8 cellular contexts compared by ENCODE assay signal in the genomic region with DNA sequence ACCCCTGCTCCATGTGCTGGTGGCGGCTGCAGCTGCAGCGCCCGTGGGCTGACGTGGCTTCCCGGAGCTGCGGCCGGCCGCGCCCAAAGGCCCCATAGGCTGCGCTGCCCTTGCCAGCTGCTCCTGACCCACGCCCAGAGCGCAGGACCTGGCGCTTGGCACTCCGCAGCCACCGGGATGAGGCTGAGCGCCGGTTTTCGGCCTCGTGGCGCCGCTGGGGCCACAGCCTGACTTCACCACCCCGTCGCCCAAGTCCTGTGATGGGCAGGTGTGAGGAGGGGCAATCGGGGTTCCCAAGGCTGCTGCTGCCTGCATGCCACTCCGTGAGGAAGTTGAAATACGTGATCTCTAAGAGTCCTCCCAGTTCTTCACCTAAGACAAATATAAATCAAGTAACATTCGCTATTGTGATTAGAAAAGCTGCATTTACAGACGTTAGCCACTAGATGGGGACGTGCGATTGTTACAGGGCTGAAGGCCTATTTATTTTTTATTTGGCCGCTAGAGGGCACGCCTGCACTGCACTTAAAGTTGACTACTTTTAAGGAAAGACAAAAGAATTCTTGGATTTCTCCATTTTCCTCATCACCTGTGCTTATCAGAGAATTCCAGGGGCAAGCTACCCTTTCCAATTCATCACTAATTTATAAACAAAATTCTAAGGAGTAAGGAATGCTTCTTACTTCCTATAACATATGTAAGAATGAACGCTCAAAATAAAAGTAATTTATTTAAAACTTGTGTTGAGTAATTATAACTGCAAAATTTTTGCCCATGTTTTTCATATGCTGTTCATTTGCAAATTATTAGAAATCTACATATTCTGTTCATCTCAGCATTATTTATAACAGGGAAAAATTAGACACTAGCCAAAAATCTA. TPM values are rescaled to one million over a fixed set of nuclear protein-coding genes. Genes with fewer than 3 reads are reported as not detected.
DNase-seq lines count a peak whose midpoint lies in the region; ATAC-seq and TF ChIP-seq lines count a peak whose summit lies in the region.
"Not testable (repeated sequence)": the region's sequence is repeated elsewhere in the genome, so short reads cannot be mapped to it uniquely, and the experiment has no call there.

No MANE protein-coding gene starts in this region.

- DNase-seq in RKO (ENCODE audit: low spot score) (peak; percentile 90), epithelial cell of prostate (ENCODE audit: low read depth, low spot score) (peak; percentile 40), lower lobe of right lung (peak; percentile 70)
- DNase-seq in activated T-helper 1 cell treated with anti-CD3 and anti-CD28 coated beads, Interleukin-2, amount 50 U/mL, for 16 hours (ENCODE audit: low read depth in 1 of 2, low spot score in 1 of 2) = peak; percentile 21 to 49
- DNase-seq in stimulated activated CD4-positive, alpha-beta T cell treated with anti-CD3 and anti-CD28 coated beads, Interleukin-12 subunit alpha, Interleukin-12 subunit beta, amount 100 ng/mL, for 48 hours (ENCODE audit: low read depth in 2 of 3, low spot score in 1 of 3) = peak; percentile 56 to 80 (median 57)

- H3K4me3 ChIP-seq in lower lobe of right lung = peak overlapping the region; percentile 61

- H3K4me1 ChIP-seq in lower lobe of right lung = not testable (repeated sequence)

- peak overlapping the region; percentile 94 for H3K27ac ChIP-seq in 22Rv1
- peak overlapping the region; percentile 70 for H3K27ac ChIP-seq in epithelial cell of prostate
- H3K27ac ChIP-seq in lower lobe of right lung = peak overlapping the region; percentile 91

- peak; percentile 96 for TF ChIP-seq CTCF in 22Rv1 (IDR thresholded peaks at IDR 0.05)
- peak; percentile 88 for TF ChIP-seq CTCF in lower lobe of right lung (IDR thresholded peaks at IDR 0.05)

- intact Hi-C loops in lower lobe of right lung (cut with DNase I) = not testable (repeated sequence)

- H3K36me3 ChIP-seq in lower lobe of right lung = not testable (repeated sequence)

- ATAC-seq in GM18511 (IDR thresholded peaks at IDR 0.05; ENCODE audit: unreplicated experiment) (peak; percentile 49), HG03039 (IDR thresholded peaks at IDR 0.05; ENCODE audit: unreplicated experiment) (peak; percentile 39), lower lobe of right lung (peak; percentile 94 to 99)

- H3K27me3 ChIP-seq in lower lobe of right lung (ENCODE audit: low read depth) = not testable (repeated sequence)

- not testable (repeated sequence) for H3K9me3 ChIP-seq in lower lobe of right lung

RNA-seq across cellular contexts. Expression of gene ANKRD36B, which starts 1.1 kb away (rescaled TPM):
- 16.8 TPM for total RNA-seq in lower lobe of right lung

RNA-seq across cellular contexts. Expression of gene COX5B, which starts 55.1 kb away (rescaled TPM):
- total RNA-seq in lower lobe of right lung = 164 TPM

Comparison
In these comparisons a context has a peak if more than half of its experiments do, and no peak if none do; other contexts are left out.
1. Peak in every context shown above with its lines: DNase-seq, ATAC-seq, H3K4me3 ChIP-seq and H3K27ac ChIP-seq.
2. ATAC-seq: peak in every context shown above with its lines; median percentile 96 in lower lobe of right lung; 49 in GM18511; 39 in HG03039.
3. DNase-seq: peak in every context shown above with its lines; median percentile 90 in RKO; 70 in lower lobe of right lung; 57 in stimulated activated CD4-positive, alpha-beta T cell treated with anti-CD3 and anti-CD28 coated beads, Interleukin-12 subunit alpha, Interleukin-12 subunit beta, amount 100 ng/mL, for 48 hours; 40 in epithelial cell of prostate; 35 in activated T-helper 1 cell treated with anti-CD3 and anti-CD28 coated beads, Interleukin-2, amount 50 U/mL, for 16 hours.